ENCODE assay signal across 12 cellular contexts in the genomic region with DNA sequence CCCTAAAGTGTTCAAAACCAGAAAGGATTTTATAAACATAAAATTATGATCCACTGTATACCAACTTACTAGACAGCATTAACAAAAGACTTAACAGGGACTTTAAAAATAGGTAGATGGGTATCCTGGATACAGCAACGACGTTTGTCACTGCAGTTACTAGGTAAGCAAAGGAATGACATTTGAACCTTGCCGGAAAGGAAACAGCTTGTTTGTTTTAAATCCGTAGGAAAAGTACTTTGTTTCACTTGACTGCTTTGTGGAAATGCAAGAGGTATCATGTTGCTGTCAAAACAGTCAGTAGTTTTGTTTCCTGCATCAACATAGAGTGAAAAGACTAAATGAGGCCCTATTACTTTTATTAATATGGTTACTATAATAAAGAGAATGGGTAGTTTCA.
A peak's percentile ranks its signal among the peaks of the same experiment; 100 is the strongest.
DNase-seq lines count a peak whose midpoint lies in the region.
"Had no signal": no experiment of that assay in that cellular context is flagged by ENCODE, and none has a peak within 500 bp of the region (broad histone marks: within the 10 kb centered on the region; RNA-seq: fewer than 3 reads in every experiment).

No MANE protein-coding gene starts in this region.

- H3K27me3 Mint-ChIP-seq in T-helper 1 cell treated with Interleukin-12 subunit alpha and Interleukin-12 subunit beta and Interleukin-4 antibody, amounts not matched to agents 30 μg/mL and 1 μg/mL, for 36 hours (ENCODE audit: low read depth) = no peaks in the 10 kb centered on the region

- H3K9me3 Mint-ChIP-seq in T-helper 1 cell treated with Interleukin-12 subunit alpha and Interleukin-12 subunit beta and Interleukin-4 antibody, amounts not matched to agents 30 μg/mL and 1 μg/mL, for 36 hours = no peaks in the 10 kb centered on the region

- H3K27ac Mint-ChIP-seq in T-helper 1 cell treated with Interleukin-12 subunit alpha and Interleukin-12 subunit beta and Interleukin-4 antibody, amounts not matched to agents 30 μg/mL and 1 μg/mL, for 36 hours = peak overlapping the region; percentile 67

- peaks cover 73% of the 10 kb centered on the region for H3K4me1 Mint-ChIP-seq in T-helper 1 cell treated with Interleukin-12 subunit alpha and Interleukin-12 subunit beta and Interleukin-4 antibody, amounts not matched to agents 30 μg/mL and 1 μg/mL, for 36 hours (ENCODE audit: low read depth)

- DNase-seq in T-helper 1 cell (no peak), NCI-H748 treated with DMSO at 0.1 percent for 48 hours (lab: John Stamatoyannopoulos, UW) (peak; percentile 36), fibroblast of gingiva (ENCODE audit: low read depth) (peak; percentile 70), renal cortical epithelial cell (ENCODE audit: low read depth) (peak; percentile 98), SW480 (ENCODE audit: low spot score) (no peak), GM03348 (ENCODE audit: low spot score) (no peak), amygdala (lab: John Stamatoyannopoulos, UW) (no peak)
- DNase-seq: activated gamma-delta T cell; H7; SK-N-SH; stimulated activated naive CD4-positive, alpha-beta T cell treated with Interleukin-2 at 50 U/mL for 16 hours had no signal

- peaks cover 45% of the 10 kb centered on the region for H3K36me3 Mint-ChIP-seq in T-helper 1 cell treated with Interleukin-12 subunit alpha and Interleukin-12 subunit beta and Interleukin-4 antibody, amounts not matched to agents 30 μg/mL and 1 μg/mL, for 36 hours (ENCODE audit: low read depth)

- no peak overlapping the region for H3K4me3 Mint-ChIP-seq in T-helper 1 cell treated with Interleukin-12 subunit alpha and Interleukin-12 subunit beta and Interleukin-4 antibody, amounts not matched to agents 30 μg/mL and 1 μg/mL, for 36 hours

Comparison
In these comparisons a context has a peak if more than half of its experiments do, and no peak if none do; other contexts are left out.
1. DNase-seq: peak in NCI-H748 treated with DMSO at 0.1 percent for 48 hours (single experiment), fibroblast of gingiva (single experiment) and renal cortical epithelial cell (single experiment); none in T-helper 1 cell (0 of 5), SW480 (single experiment), GM03348 (single experiment) and amygdala (0 of 56).